Comparison of ENCODE assay signal across 13 cellular contexts in the genomic region with DNA sequence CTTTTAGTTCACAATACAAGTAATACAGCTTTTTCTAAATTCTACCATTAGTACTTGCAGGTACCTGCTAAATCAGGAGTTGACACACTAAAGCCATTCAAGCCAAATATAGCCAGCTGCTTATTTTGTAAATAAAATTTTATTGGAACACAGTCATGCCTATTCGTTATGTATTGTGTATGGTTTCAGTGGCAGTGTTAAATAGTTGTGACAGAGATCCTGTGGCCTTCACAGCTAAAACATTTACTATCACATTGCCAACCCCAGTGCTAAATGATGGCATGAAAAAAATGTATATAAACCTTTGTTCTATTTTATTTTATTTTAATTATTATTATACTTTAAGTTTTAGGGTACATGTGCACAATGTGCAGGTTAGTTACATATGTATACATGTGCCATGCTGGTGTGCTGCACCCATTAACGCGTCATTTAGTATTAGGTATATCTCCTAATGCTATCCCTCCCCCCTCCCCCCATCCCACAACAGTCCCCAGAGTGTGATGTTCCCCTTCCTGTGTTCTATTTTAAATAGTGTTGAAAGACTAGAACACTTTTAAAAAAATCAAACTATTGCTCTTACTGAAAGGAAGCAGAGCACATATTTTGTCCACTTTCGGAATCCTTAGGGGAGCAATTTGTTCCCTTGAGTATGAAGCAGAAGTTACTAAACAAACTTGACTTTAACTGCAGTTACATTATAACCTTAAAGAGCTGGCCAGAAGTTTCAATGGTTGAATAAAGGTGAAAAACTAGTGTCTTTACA.
DNase-seq lines count a peak whose midpoint lies in the region; ATAC-seq, FAIRE-seq and TF ChIP-seq lines count a peak whose summit lies in the region.
"Had no signal": no experiment of that assay in that cellular context is flagged by ENCODE, and none has a peak within 500 bp of the region (broad histone marks: within the 10 kb centered on the region; RNA-seq: fewer than 3 reads in every experiment).

No MANE protein-coding gene starts in this region.

- H4K20me1 ChIP-seq in GM12878 (ENCODE audit: control insufficient read depth, insufficient read depth): no peaks in the 10 kb centered on the region

- no peaks in the 10 kb centered on the region for H3K27me3 ChIP-seq in heart right ventricle
- H3K27me3 ChIP-seq in right cardiac atrium (ENCODE audit: control insufficient read depth, insufficient read depth): no peaks in the 10 kb centered on the region
- no peaks in the 10 kb centered on the region for H3K27me3 ChIP-seq in GM12878 (replicated peaks in 1 of 2; ENCODE audit: control insufficient read depth in 2 of 2, insufficient read depth in 2 of 2, low read length in 1 of 2)
- no peaks in the 10 kb centered on the region for H3K27me3 ChIP-seq in right lobe of liver
- H3K27me3 ChIP-seq in upper lobe of right lung: no peaks in the 10 kb centered on the region
- H3K27me3 ChIP-seq: gastrocnemius medialis had no signal

- WGBS in heart right ventricle, 2 donors: 59 to 65% methylated on average over 4 of the region's 4 CpGs
- WGBS in right cardiac atrium: 64% methylated on average over 4 of the region's 4 CpGs
- 38% methylated on average over 4 of the region's 4 CpGs for WGBS in GM12878 (ENCODE audit: insufficient coverage, insufficient replicate concordance, low lambda C conversion rate, missing lambda C conversion rate)
- WGBS in right lobe of liver (ENCODE audit: insufficient coverage, low coverage, low lambda C conversion rate, missing lambda C conversion rate): 61% methylated on average over 4 of the region's 4 CpGs

- CTCF ChIA-PET in GM12878 (lab: Yijun Ruan, JAX): interaction anchor here (2.0 kb wide), 1 partner anchor 12 kb away, joined by 8 read pairs; no protein-coding TSS in a partner anchor

- H3K79me2 ChIP-seq in GM12878 (ENCODE audit: control insufficient read depth, insufficient read depth, low read length): no peaks in the 10 kb centered on the region

- TF ChIP-seq POLR2A in GM12878 (IDR thresholded peaks at IDR 0.05; ENCODE audit: low read depth, low read length): no peak
- TF ChIP-seq POLR2A in right lobe of liver (IDR thresholded peaks at IDR 0.05): no peak

- H3K9me3 ChIP-seq in heart right ventricle (no peaks in the 10 kb centered on the region), right cardiac atrium (ENCODE audit: control insufficient read depth, low read length) (no peaks in the 10 kb centered on the region), GM12878 (replicated peaks; ENCODE audit: control insufficient read depth, insufficient read depth, low read length) (no peaks in the 10 kb centered on the region), right lobe of liver (no peaks in the 10 kb centered on the region), upper lobe of right lung (no peaks in the 10 kb centered on the region)
- H3K9me3 ChIP-seq: gastrocnemius medialis, mucosa of descending colon had no signal

- no peak for TF ChIP-seq EP300 in GM12878 (IDR thresholded peaks at IDR 0.05; ENCODE audit: borderline replicate concordance in 1 of 2, control insufficient read depth in 1 of 2, low read depth in 2 of 2, low read length in 2 of 2)

- TF ChIP-seq CTCF in heart right ventricle (IDR thresholded peaks at IDR 0.05): no peak
- TF ChIP-seq CTCF in GM12878 (IDR thresholded peaks at IDR 0.05 in 2 of 3, conservative IDR thresholded peaks at IDR 0.05 in 1 of 3; ENCODE audit: control insufficient read depth in 2 of 3, extremely low read depth in 1 of 3, insufficient read depth in 1 of 3, low read depth in 3 of 3, low read length in 3 of 3): no peak
- no peak for TF ChIP-seq CTCF in right lobe of liver (IDR thresholded peaks at IDR 0.05)
- TF ChIP-seq CTCF in upper lobe of right lung (IDR thresholded peaks at IDR 0.05): no peak

- no peak for TF ChIP-seq RAD21 in GM12878 (IDR thresholded peaks at IDR 0.05; ENCODE audit: insufficient read depth, low read depth, low read length)

- peak in 6 of 8 donors; percentile 22 to 72 (median 55) for ATAC-seq in heart right ventricle
- ATAC-seq in right cardiac atrium: no peak
- peak; percentile 62 for ATAC-seq in HG03095 (IDR thresholded peaks at IDR 0.05; ENCODE audit: unreplicated experiment)
- ATAC-seq in GM12878: peak; percentile 58
- ATAC-seq in right lobe of liver: no peak
- ATAC-seq in upper lobe of right lung: no peak
- ATAC-seq: mucosa of descending colon had no signal

- DNase-seq in heart right ventricle: no peak
- no peak for DNase-seq in right cardiac atrium
- DNase-seq in GM12878 (ENCODE audit: low read depth, low spot score): peak; percentile 32
- no peak for DNase-seq in right lobe of liver
- DNase-seq in activated effector memory CD4-positive, alpha-beta T cell treated with Interleukin-2 at 50 U/mL for 16 hours: no peak
- no peak for DNase-seq in NCI-H1105 (lab: John Stamatoyannopoulos, UW)
- no peak for DNase-seq in upper lobe of right lung
- DNase-seq: activated CD4-positive, alpha-beta T cell treated with anti-CD3 and anti-CD28 coated beads for 48 hours; gastrocnemius medialis; mucosa of descending colon; NCI-H1436 treated with DMSO at 0.1 percent for 48 hours had no signal

- POLR2A ChIA-PET in GM12878 (lab: Charles Lee): interaction anchor here (0.9 to 1.1 kb wide), 2 partner anchors 9 to 12 kb away, joined by 3 to 6 read pairs; no protein-coding TSS in a partner anchor

- no peak overlapping the region for H2AFZ ChIP-seq in GM12878 (ENCODE audit: control insufficient read depth, low read depth, low read length)

- no peak for FAIRE-seq in GM12878 (lab: Jason Lieb, UNC)
- FAIRE-seq: RCC 7860 had no signal

- H3K4me3 ChIP-seq in heart right ventricle (no peak overlapping the region), right cardiac atrium (ENCODE audit: low read length) (no peak overlapping the region), GM12878 (no peak overlapping the region), right lobe of liver (no peak overlapping the region), upper lobe of right lung (no peak overlapping the region)
- H3K4me3 ChIP-seq: gastrocnemius medialis, mucosa of descending colon had no signal

- BruUV-seq in GM12878 (replicated peaks; lab: Mats Ljungman, UMichigan): no TSS peak

- in situ Hi-C loops in GM12878 (cut with MboI): no loop called here

- H3K4me1 ChIP-seq in heart right ventricle (peaks cover 0 to 25% (median 19%) of the 10 kb centered on the region in 9 donors), right cardiac atrium (ENCODE audit: control insufficient read depth, insufficient read depth, low read length) (no peaks in the 10 kb centered on the region), GM12878 (ENCODE audit: control insufficient read depth, insufficient read depth, low read length) (peaks cover 6% of the 10 kb centered on the region; the same call in 1 of the 2 replicates), right lobe of liver (no peaks in the 10 kb centered on the region), upper lobe of right lung (peaks cover 13% of the 10 kb centered on the region)

- H3K9ac ChIP-seq in GM12878 (ENCODE audit: control insufficient read depth, insufficient read depth, low read length): no peak overlapping the region

- intact Hi-C loops in heart right ventricle (cut with DNase I) (no loop called here), right cardiac atrium (cut with DNase I) (no loop called here), GM12878 (cut with micrococcal nuclease; ENCODE audit: unreplicated experiment) (no loop called here), right lobe of liver (cut with DNase I) (no loop called here), upper lobe of right lung (cut with DNase I) (no loop called here)

- SMC1A ChIA-PET in GM12878 (lab: Charles Lee; ENCODE audit: uncharacterized antibody, unreplicated experiment): interaction anchor here (1.1 to 1.4 kb wide), 2 partner anchors 11 to 116 kb away, joined by 3 to 10 read pairs; no protein-coding TSS in a partner anchor

- RAD21 ChIA-PET in GM12878 (lab: Charles Lee; ENCODE audit: unreplicated experiment): interaction anchor here (1.1 kb wide), 1 partner anchor 11 kb away, joined by 3 read pairs; no protein-coding TSS in a partner anchor

- H3K4me2 ChIP-seq in GM12878 (ENCODE audit: control insufficient read depth, insufficient read depth): no peak overlapping the region

- H3K27ac ChIP-seq in heart right ventricle (no peak overlapping the region), right cardiac atrium (ENCODE audit: low read length) (no peak overlapping the region), GM12878 (ENCODE audit: control insufficient read depth, insufficient read depth) (peak overlapping the region; percentile 14; the same call in 1 of the 2 replicates), right lobe of liver (no peak overlapping the region), upper lobe of right lung (no peak overlapping the region)

- H3K36me3 ChIP-seq in heart right ventricle: no peaks in the 10 kb centered on the region
- H3K36me3 ChIP-seq in GM12878 (ENCODE audit: control insufficient read depth in 2 of 2, insufficient read depth in 2 of 2, low read length in 1 of 2): no peaks in the 10 kb centered on the region
- no peaks in the 10 kb centered on the region for H3K36me3 ChIP-seq in right lobe of liver
- no peaks in the 10 kb centered on the region for H3K36me3 ChIP-seq in upper lobe of right lung
- H3K36me3 ChIP-seq: gastrocnemius medialis had no signal

TF ChIP-seq in GM12878, 131 proteins besides CTCF, POLR2A, EP300 and RAD21 (continues in another document):
- TF ChIP-seq MTA2 (IDR thresholded peaks at IDR 0.05; ENCODE audit: low read depth) (no peak), MEF2B (IDR thresholded peaks at IDR 0.05; ENCODE audit: partially characterized antibody, poor library complexity, severe bottlenecking) (peak; percentile 62)

Comparison
In these comparisons a context has a peak if more than half of its experiments do, and no peak if none do; other contexts are left out.
1. ATAC-seq: peak in heart right ventricle (6 of 8), HG03095 (single experiment) and GM12878 (single experiment); none in right cardiac atrium (0 of 2), right lobe of liver (0 of 4) and upper lobe of right lung (single experiment).